In genomic region chr7:149240637-149241036, GRCh38 we compare ENCODE assay signal across 1 cellular context.
TF ChIP-seq lines count a peak whose summit lies in the region.

No MANE protein-coding gene starts in this region.

TF ChIP-seq in endothelial cell of umbilical vein, 7 proteins besides CTCF, POLR2A, EP300 and RAD21:
- TF ChIP-seq GATA2 (IDR thresholded peaks at IDR 0.05; ENCODE audit: insufficient read depth, insufficient read length, low read depth, low read length), result no peak
- no peak for TF ChIP-seq MAX (IDR thresholded peaks at IDR 0.05; ENCODE audit: insufficient read depth, insufficient read length)
- no peak for TF ChIP-seq JUN (IDR thresholded peaks at IDR 0.05; ENCODE audit: borderline replicate concordance, insufficient read depth, insufficient read length, low read depth)
- TF ChIP-seq EZH2 (IDR thresholded peaks at IDR 0.05; ENCODE audit: borderline replicate concordance, low read depth, low read length, severe bottlenecking), result no peak
- no peak for TF ChIP-seq POLR2AphosphoS5 (IDR thresholded peaks at IDR 0.05; ENCODE audit: insufficient read depth, low read depth, low read length)
- TF ChIP-seq MYC (IDR thresholded peaks at IDR 0.05; ENCODE audit: low read depth, low read length), result no peak
- TF ChIP-seq FOS (IDR thresholded peaks at IDR 0.05; ENCODE audit: borderline replicate concordance, insufficient read depth, low read length), result no peak
TF ChIP-seq in endothelial cell of umbilical vein: peak in this region for 0.
